In the genomic region with DNA sequence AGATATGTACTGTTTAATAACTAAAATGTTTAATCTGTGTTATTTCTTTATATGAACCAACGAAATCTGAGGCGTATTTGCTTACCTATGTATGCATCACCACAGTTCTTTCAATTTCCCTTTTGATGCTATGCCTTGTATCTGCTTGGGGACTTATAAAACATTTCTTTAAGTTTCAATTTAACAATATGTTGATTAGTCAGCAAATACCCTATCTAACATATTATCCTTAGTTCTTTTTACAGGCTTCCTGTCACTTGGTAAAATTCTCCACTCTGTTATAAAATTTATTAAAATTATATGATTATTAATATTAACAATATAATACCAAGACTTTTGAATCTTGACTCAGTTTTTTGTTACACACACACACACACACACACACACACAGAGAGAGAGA, we compare ENCODE assay signal across 39 cellular contexts.
"Had no signal": no experiment of that assay in that cellular context is flagged by ENCODE, and none has a peak within 500 bp of the region (broad histone marks: within the 10 kb centered on the region; RNA-seq: fewer than 3 reads in every experiment).

No MANE protein-coding gene starts in this region.

- FAIRE-seq: astrocyte, TTC549 had no signal

- H3K36me3 Mint-ChIP-seq: activated CD4-positive, alpha-beta memory T cell treated with anti-CD3 and anti-CD28 coated beads for 36 hours; activated naive CD4-positive, alpha-beta T cell treated with anti-CD3 and anti-CD28 coated beads, Interleukin-2, amount 50 U/mL, for 72 hours; activated naive CD8-positive, alpha-beta T cell treated with anti-CD3 and anti-CD28 coated beads for 36 hours had no signal

- H3K4me3 ChIP-seq: adrenal gland, body of pancreas, breast epithelium had no signal

- DNase-seq: activated B cell treated with CpG ODN at 0.5 μM for 24 hours; activated CD4-positive, alpha-beta memory T cell treated with anti-CD3 and anti-CD28 coated beads for 36 hours; activated CD4-positive, alpha-beta T cell treated with anti-CD3 and anti-CD28 coated beads for 4 hours; activated CD4-positive, alpha-beta T cell treated with anti-CD3 and anti-CD28 coated beads, Interleukin-2, amount 10 ng/mL, durations not matched to agents 24 days and 14 days; activated CD4-positive, alpha-beta T cell treated with anti-CD3 and anti-CD28 coated beads, Interleukin-2, amount 50 U/mL, for 1 hour; activated CD4-positive, alpha-beta T cell treated with anti-CD3 and anti-CD28 coated beads, Interleukin-2, amount 50 U/mL, for 4 hours; activated CD4-positive, CD25-positive, alpha-beta regulatory T cell treated with anti-CD3 and anti-CD28 coated beads, Interleukin-2, amount 50 U/mL, for 72 hours; activated CD8-positive, alpha-beta memory T cell treated with anti-CD3 and anti-CD28 coated beads, Interleukin-2, amount 50 U/mL, for 4 hours; activated CD8-positive, alpha-beta T cell treated with anti-CD3 and anti-CD28 coated beads for 36 hours; activated effector memory CD4-positive, alpha-beta T cell treated with anti-CD3 and anti-CD28 coated beads, Interleukin-2, amount 50 U/mL, for 16 hours; activated gamma-delta T cell treated with Interleukin-2 at 50 U/mL for 16 hours; activated naive CD4-positive, alpha-beta T cell; activated naive CD4-positive, alpha-beta T cell treated with anti-CD3 and anti-CD28 coated beads for 36 hours; activated naive CD4-positive, alpha-beta T cell treated with anti-CD3 and anti-CD28 coated beads, Interleukin-2, amount 50 U/mL, for 16 hours; activated naive CD8-positive, alpha-beta T cell treated with anti-CD3 and anti-CD28 coated beads for 36 hours; activated T-cell treated with anti-CD3 and anti-CD28 coated beads for 4 hours; activated T-cell treated with anti-CD3 and anti-CD28 coated beads, Interleukin-2, amount 50 U/mL, for 1 hour; activated T-cell treated with anti-CD3 and anti-CD28 coated beads, Interleukin-2, amount 50 U/mL, for 4 hours; activated T-cell treated with anti-CD3 and anti-CD28 coated beads, Interleukin-2, amount 50 U/mL, for 72 hours; adrenal gland; amniotic stem cell; aorta; body of pancreas; brain microvascular endothelial cell; caudate nucleus; cerebellar nuclear complex; T-helper 1 cell; T-helper 2 cell; T-helper 9 cell had no signal

- H3K27ac Mint-ChIP-seq: activated B cell treated with CpG ODN at 0.5 μM for 24 hours; activated CD4-positive, alpha-beta memory T cell treated with anti-CD3 and anti-CD28 coated beads for 36 hours; activated CD4-positive, alpha-beta T cell treated with anti-CD3 and anti-CD28 coated beads, Interleukin-2, amount 10 ng/mL, durations not matched to agents 24 days and 14 days; activated CD8-positive, alpha-beta T cell treated with anti-CD3 and anti-CD28 coated beads for 36 hours; activated naive CD4-positive, alpha-beta T cell treated with anti-CD3 and anti-CD28 coated beads for 36 hours; activated naive CD4-positive, alpha-beta T cell treated with anti-CD3 and anti-CD28 coated beads, Interleukin-2, amount 50 U/mL, for 72 hours; activated naive CD8-positive, alpha-beta T cell treated with anti-CD3 and anti-CD28 coated beads for 36 hours; activated T-cell treated with anti-CD3 and anti-CD28 coated beads, Interleukin-2, amount 50 U/mL, for 72 hours; activated T-helper 1 cell treated with anti-CD3 and anti-CD28 coated beads, Interleukin-12 subunit alpha, Interleukin-12 subunit beta, Interleukin-2, Interleukin-4 antibody, amounts not matched to agents 30 ng/mL and 10 ng/mL and 1 ng/mL, durations not matched to agents 14 hours and 24 hours and 36 hours; activated T-helper 17 cell treated with anti-CD3 and anti-CD28 coated beads, Interleukin-2, amount 50 U/mL, for 72 hours; T-helper 1 cell treated with Interleukin-12 subunit alpha and Interleukin-12 subunit beta and Interleukin-4 antibody, amounts not matched to agents 30 μg/mL and 1 μg/mL, for 36 hours; T-helper 2 cell treated with Interferon-gamma antibody and Interleukin-4, amounts not matched to agents 5 μg/mL and 100 μg/mL, for 36 hours had no signal

- H3K36me3 ChIP-seq: adrenal gland, brain microvascular endothelial cell, breast epithelium had no signal

- H3K27me3 ChIP-seq: adrenal gland, body of pancreas, brain microvascular endothelial cell, breast epithelium had no signal

- H3K4me1 ChIP-seq: adrenal gland, body of pancreas, breast epithelium had no signal

- ATAC-seq: activated CD8-positive, alpha-beta T cell treated with anti-CD3 and anti-CD28 coated beads for 36 hours; activated naive CD4-positive, alpha-beta T cell treated with anti-CD3 and anti-CD28 coated beads, Interleukin-2, amount 50 U/mL, for 72 hours; activated T-cell treated with anti-CD3 and anti-CD28 coated beads, Interleukin-2, amount 50 U/mL, for 4 hours; activated T-cell treated with anti-CD3 and anti-CD28 coated beads, Interleukin-2, amount 50 U/mL, for 72 hours; activated T-helper 17 cell treated with anti-CD3 and anti-CD28 coated beads, Interleukin-2, amount 50 U/mL, for 72 hours; body of pancreas had no signal

- H3K9me3 ChIP-seq: adrenal gland, body of pancreas, breast epithelium had no signal

- H3K4me1 Mint-ChIP-seq: activated B cell treated with CpG ODN at 0.5 μM for 24 hours; activated naive CD8-positive, alpha-beta T cell treated with anti-CD3 and anti-CD28 coated beads for 36 hours; activated T-helper 17 cell treated with anti-CD3 and anti-CD28 coated beads, Interleukin-2, amount 50 U/mL, for 72 hours; central memory CD8-positive, alpha-beta T cell had no signal

- H3K4me3 Mint-ChIP-seq: activated B cell treated with CpG ODN at 0.5 μM for 24 hours; activated CD4-positive, alpha-beta memory T cell treated with anti-CD3 and anti-CD28 coated beads for 36 hours; activated CD4-positive, alpha-beta T cell treated with anti-CD3 and anti-CD28 coated beads, Interleukin-2, amount 10 ng/mL, durations not matched to agents 24 days and 14 days; activated CD8-positive, alpha-beta T cell treated with anti-CD3 and anti-CD28 coated beads for 36 hours; activated naive CD4-positive, alpha-beta T cell treated with anti-CD3 and anti-CD28 coated beads for 36 hours; activated naive CD8-positive, alpha-beta T cell treated with anti-CD3 and anti-CD28 coated beads for 36 hours; activated T-cell treated with anti-CD3 and anti-CD28 coated beads, Interleukin-2, amount 50 U/mL, for 4 hours; activated T-cell treated with anti-CD3 and anti-CD28 coated beads, Interleukin-2, amount 50 U/mL, for 72 hours; activated T-helper 1 cell treated with anti-CD3 and anti-CD28 coated beads, Interleukin-12 subunit alpha, Interleukin-12 subunit beta, Interleukin-2, Interleukin-4 antibody, amounts not matched to agents 30 ng/mL and 10 ng/mL and 1 ng/mL, durations not matched to agents 14 hours and 24 hours and 36 hours; activated T-helper 17 cell treated with anti-CD3 and anti-CD28 coated beads, Interleukin-2, amount 50 U/mL, for 72 hours; central memory CD8-positive, alpha-beta T cell; T-helper 1 cell treated with Interleukin-12 subunit alpha and Interleukin-12 subunit beta and Interleukin-4 antibody, amounts not matched to agents 30 μg/mL and 1 μg/mL, for 36 hours; T-helper 2 cell treated with Interferon-gamma antibody and Interleukin-4, amounts not matched to agents 5 μg/mL and 100 μg/mL, for 36 hours had no signal

- H3K27me3 Mint-ChIP-seq: activated CD4-positive, alpha-beta memory T cell treated with anti-CD3 and anti-CD28 coated beads for 36 hours; activated CD8-positive, alpha-beta T cell treated with anti-CD3 and anti-CD28 coated beads for 36 hours; activated T-helper 17 cell treated with anti-CD3 and anti-CD28 coated beads, Interleukin-2, amount 50 U/mL, for 72 hours; central memory CD8-positive, alpha-beta T cell had no signal

- H3K9me3 Mint-ChIP-seq: activated CD4-positive, alpha-beta memory T cell treated with anti-CD3 and anti-CD28 coated beads for 36 hours; activated CD4-positive, alpha-beta T cell treated with anti-CD3 and anti-CD28 coated beads, Interleukin-2, amount 10 ng/mL, durations not matched to agents 24 days and 14 days; activated T-cell treated with anti-CD3 and anti-CD28 coated beads, Interleukin-2, amount 50 U/mL, for 4 hours; activated T-helper 1 cell treated with anti-CD3 and anti-CD28 coated beads, Interleukin-12 subunit alpha, Interleukin-12 subunit beta, Interleukin-2, Interleukin-4 antibody, amounts not matched to agents 30 ng/mL and 10 ng/mL and 1 ng/mL, durations not matched to agents 14 hours and 24 hours and 36 hours; central memory CD8-positive, alpha-beta T cell had no signal

- H3K27ac ChIP-seq: adrenal gland, body of pancreas, brain microvascular endothelial cell, breast epithelium, VCaP had no signal
